In the genomic region with DNA sequence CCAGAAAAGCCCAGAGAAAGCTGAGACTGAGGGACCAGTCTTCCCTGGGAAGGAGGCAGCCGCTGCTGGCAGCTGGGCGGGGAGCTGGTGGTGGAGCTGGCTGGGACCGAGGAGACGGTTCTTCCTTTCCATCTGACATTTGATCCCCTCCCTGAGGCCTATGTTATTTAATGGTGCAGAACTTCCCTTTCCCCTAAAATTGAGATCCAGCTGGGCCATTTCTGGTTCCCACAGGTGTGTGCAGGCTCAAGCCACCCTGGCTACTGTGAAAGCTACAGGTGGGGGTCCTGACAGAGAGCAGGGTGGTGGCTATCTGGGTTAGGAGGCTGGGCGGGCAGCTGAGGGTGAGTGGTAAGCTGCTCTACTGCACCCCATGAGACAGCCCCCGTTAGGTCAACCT, we compare ENCODE assay signal across 1 cellular context.
TF ChIP-seq lines count a peak whose summit lies in the region.

No MANE protein-coding gene starts in this region.

TF ChIP-seq in H1, 55 proteins besides CTCF, POLR2A, EP300 and RAD21:
- TF ChIP-seq PHF8 (conservative IDR thresholded peaks at IDR 0.05; ENCODE audit: low read depth, low read length) (no peak), ZNF274 (IDR thresholded peaks at IDR 0.05; ENCODE audit: borderline replicate concordance, extremely low read depth, low read length) (no peak), RFX5 (IDR thresholded peaks at IDR 0.05; ENCODE audit: borderline replicate concordance, low read depth, low read length) (no peak), SUZ12 (IDR thresholded peaks at IDR 0.05; ENCODE audit: low read length) (no peak), CBX8 (IDR thresholded peaks at IDR 0.05; ENCODE audit: borderline replicate concordance, low read depth, low read length) (no peak), YY1 (IDR thresholded peaks at IDR 0.05; ENCODE audit: low read depth, low read length) (no peak), TBP (IDR thresholded peaks at IDR 0.05; ENCODE audit: low read depth, low read length) (no peak), GTF2F1 (IDR thresholded peaks at IDR 0.05; ENCODE audit: borderline replicate concordance, low read depth, low read length) (no peak), EZH2 (IDR thresholded peaks at IDR 0.05; ENCODE audit: low read depth, low read length, severe bottlenecking) (no peak), CTBP2 (IDR thresholded peaks at IDR 0.05; ENCODE audit: borderline replicate concordance, insufficient read depth, insufficient read length, low read length) (no peak), SIX5 (IDR thresholded peaks at IDR 0.05; ENCODE audit: low read depth, low read length) (no peak), NANOG (IDR thresholded peaks at IDR 0.05; ENCODE audit: insufficient read depth, low read depth, low read length, poor library complexity, severe bottlenecking) (no peak), JUN (IDR thresholded peaks at IDR 0.05; ENCODE audit: low read depth, low read length) (no peak), SIN3A (conservative IDR thresholded peaks at IDR 0.05 in 1 of 2, IDR thresholded peaks at IDR 0.05 in 1 of 2; ENCODE audit: low read depth in 1 of 2, low read length in 2 of 2) (no peak), ASH2L (IDR thresholded peaks at IDR 0.05; ENCODE audit: low read length) (no peak), CHD1 (IDR thresholded peaks at IDR 0.05; ENCODE audit: low read depth, low read length) (no peak)
- TF ChIP-seq, protein P1, sequence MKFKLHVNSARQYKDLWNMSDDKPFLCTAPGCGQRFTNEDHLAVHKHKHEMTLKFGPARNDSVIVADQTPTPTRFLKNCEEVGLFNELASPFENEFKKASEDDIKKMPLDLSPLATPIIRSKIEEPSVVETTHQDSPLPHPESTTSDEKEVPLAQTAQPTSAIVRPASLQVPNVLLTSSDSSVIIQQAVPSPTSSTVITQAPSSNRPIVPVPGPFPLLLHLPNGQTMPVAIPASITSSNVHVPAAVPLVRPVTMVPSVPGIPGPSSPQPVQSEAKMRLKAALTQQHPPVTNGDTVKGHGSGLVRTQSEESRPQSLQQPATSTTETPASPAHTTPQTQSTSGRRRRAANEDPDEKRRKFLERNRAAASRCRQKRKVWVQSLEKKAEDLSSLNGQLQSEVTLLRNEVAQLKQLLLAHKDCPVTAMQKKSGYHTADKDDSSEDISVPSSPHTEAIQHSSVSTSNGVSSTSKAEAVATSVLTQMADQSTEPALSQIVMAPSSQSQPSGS (IDR thresholded peaks at IDR 0.05; ENCODE audit: low read length) = no peak
- TF ChIP-seq, protein P2, sequence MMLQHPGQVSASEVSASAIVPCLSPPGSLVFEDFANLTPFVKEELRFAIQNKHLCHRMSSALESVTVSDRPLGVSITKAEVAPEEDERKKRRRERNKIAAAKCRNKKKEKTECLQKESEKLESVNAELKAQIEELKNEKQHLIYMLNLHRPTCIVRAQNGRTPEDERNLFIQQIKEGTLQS (IDR thresholded peaks at IDR 0.05; ENCODE audit: insufficient read depth, low read depth, low read length) = no peak
- TF ChIP-seq, protein P3, sequence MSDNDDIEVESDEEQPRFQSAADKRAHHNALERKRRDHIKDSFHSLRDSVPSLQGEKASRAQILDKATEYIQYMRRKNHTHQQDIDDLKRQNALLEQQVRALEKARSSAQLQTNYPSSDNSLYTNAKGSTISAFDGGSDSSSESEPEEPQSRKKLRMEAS (IDR thresholded peaks at IDR 0.05) = no peak
- TF ChIP-seq, protein P4, sequence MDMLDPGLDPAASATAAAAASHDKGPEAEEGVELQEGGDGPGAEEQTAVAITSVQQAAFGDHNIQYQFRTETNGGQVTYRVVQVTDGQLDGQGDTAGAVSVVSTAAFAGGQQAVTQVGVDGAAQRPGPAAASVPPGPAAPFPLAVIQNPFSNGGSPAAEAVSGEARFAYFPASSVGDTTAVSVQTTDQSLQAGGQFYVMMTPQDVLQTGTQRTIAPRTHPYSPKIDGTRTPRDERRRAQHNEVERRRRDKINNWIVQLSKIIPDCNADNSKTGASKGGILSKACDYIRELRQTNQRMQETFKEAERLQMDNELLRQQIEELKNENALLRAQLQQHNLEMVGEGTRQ (IDR thresholded peaks at IDR 0.05; ENCODE audit: low read length) = no peak
